15 cellular contexts compared by ENCODE assay signal in the genomic region with DNA sequence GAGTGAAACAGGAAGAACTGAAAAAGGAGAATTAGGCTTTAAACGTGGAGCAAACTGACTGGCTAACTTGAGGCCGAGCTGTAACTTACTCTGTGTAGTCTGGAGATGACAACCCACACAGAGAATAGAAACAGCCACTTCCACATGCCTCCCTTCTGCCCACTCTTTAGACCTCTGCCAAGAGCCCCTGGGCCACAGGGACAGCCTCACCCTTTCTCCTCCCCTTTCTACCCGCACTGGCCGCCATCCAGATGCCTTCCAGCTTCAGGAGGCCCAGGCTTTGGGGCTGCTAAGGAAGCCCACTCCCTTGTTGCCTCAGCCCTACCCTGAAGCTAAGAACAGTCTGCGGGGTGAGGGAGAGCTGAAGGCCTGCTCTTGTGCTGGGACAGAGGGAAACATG. TPM values are rescaled to one million over a fixed set of nuclear protein-coding genes. Genes with fewer than 3 reads are reported as not detected.
DNase-seq lines count a peak whose midpoint lies in the region; ATAC-seq and TF ChIP-seq lines count a peak whose summit lies in the region.
"Had no signal": no experiment of that assay in that cellular context is flagged by ENCODE, and none has a peak within 500 bp of the region (broad histone marks: within the 10 kb centered on the region; RNA-seq: fewer than 3 reads in every experiment).

No MANE protein-coding gene starts in this region.

- H3K4me2 ChIP-seq in IMR-90 (ENCODE audit: low read depth, low read length), result no peak overlapping the region
- H3K4me2 ChIP-seq in smooth muscle cell, result peak overlapping the region; percentile 2
- H3K4me2 ChIP-seq: KMS-11 had no signal

- peak overlapping the region; percentile 71 for H2AK9ac ChIP-seq in IMR-90 (replicated peaks; ENCODE audit: low read depth, low read length, poor library complexity)

- peaks cover 68% of the 10 kb centered on the region for H3K4me1 Mint-ChIP-seq in activated B cell treated with CpG ODN at 0.5 μM for 24 hours
- peaks cover 77% of the 10 kb centered on the region for H3K4me1 Mint-ChIP-seq in endothelial cell (ENCODE audit: unreplicated experiment)

- H2AFZ ChIP-seq in IMR-90 (replicated peaks; ENCODE audit: low read length, poor library complexity) (no peak overlapping the region), smooth muscle cell (ENCODE audit: low read depth) (no peak overlapping the region)

- H3K27ac ChIP-seq in IMR-90 (ENCODE audit: insufficient read depth, low read length) (no peak overlapping the region), heart right ventricle (peak overlapping the region in 7 of 10 donors; percentile 7 to 70 (median 38)), smooth muscle cell (ENCODE audit: low read depth) (peak overlapping the region; percentile 48)
- H3K27ac ChIP-seq: KMS-11 had no signal

- H2BK20ac ChIP-seq in IMR-90 (ENCODE audit: low read depth, low read length), result peak overlapping the region; percentile 23

- WGBS in IMR-90 (ENCODE audit: extremely low coverage in 2 of 2, insufficient read length in 1 of 2), 2 experiments, result no CpG with 5 or more reads among the region's 5 CpGs
- 45 to 50% methylated on average over 5 of the region's 5 CpGs for WGBS in heart right ventricle, 2 donors
- WGBS in smooth muscle cell (ENCODE audit: low lambda C conversion rate), result 32% methylated on average over 5 of the region's 5 CpGs

- no peak overlapping the region for H3K18ac ChIP-seq in IMR-90 (ENCODE audit: low read depth, low read length)

- BruUV-seq in IMR-90 (replicated peaks; lab: Mats Ljungman, UMichigan), result no TSS peak

- H3K27me3 Mint-ChIP-seq in activated B cell treated with CpG ODN at 0.5 μM for 24 hours (no peaks in the 10 kb centered on the region), endothelial cell (ENCODE audit: unreplicated experiment) (peaks cover 7% of the 10 kb centered on the region)

- H3K27ac Mint-ChIP-seq in activated B cell treated with CpG ODN at 0.5 μM for 24 hours (no peak overlapping the region), endothelial cell (ENCODE audit: unreplicated experiment) (no peak overlapping the region)
- H3K27ac Mint-ChIP-seq: activated CD8-positive, alpha-beta T cell treated with anti-CD3 and anti-CD28 coated beads, Interleukin-2, amount 10 ng/mL, durations not matched to agents 7 days and 5 days; progenitor cell of endocrine pancreas had no signal

- TF ChIP-seq POLR2A in IMR-90 (IDR thresholded peaks at IDR 0.05; ENCODE audit: low read depth, low read length), result no peak

- no peak for DNase-seq in IMR-90
- no peak for DNase-seq in activated B cell treated with CpG ODN at 0.5 μM for 24 hours
- no peak for DNase-seq in heart right ventricle
- no peak for DNase-seq in smooth muscle cell (lab: John Stamatoyannopoulos, UW; ENCODE audit: unreplicated experiment)
- no peak for DNase-seq in COLO668 (lab: John Stamatoyannopoulos, UW; ENCODE audit: unreplicated experiment)
- no peak for DNase-seq in activated CD4-positive, alpha-beta T cell treated with anti-CD3 and anti-CD28 coated beads, Interleukin-2, amount 50 U/mL, for 4 hours
- no peak for DNase-seq in endothelial cell (ENCODE audit: low spot score)
- DNase-seq: activated CD8-positive, alpha-beta T cell treated with anti-CD3 and anti-CD28 coated beads, Interleukin-2, amount 10 ng/mL, durations not matched to agents 7 days and 5 days; activated naive CD4-positive, alpha-beta T cell treated with anti-CD3 and anti-CD28 coated beads, Interleukin-2, amount 50 U/mL, for 16 hours; HCEC 1CT; mesendoderm; PC-3 had no signal

- H3K14ac ChIP-seq in IMR-90 (replicated peaks; ENCODE audit: low read depth, low read length), result no peak overlapping the region

- no peak overlapping the region for H3K56ac ChIP-seq in IMR-90 (ENCODE audit: extremely low read depth, insufficient read depth, low read length)

- H2AK5ac ChIP-seq in IMR-90 (ENCODE audit: low read depth, low read length), result no peak overlapping the region

- H4K20me1 ChIP-seq in IMR-90 (ENCODE audit: insufficient read depth, low read length), result peaks cover 5% of the 10 kb centered on the region; the same call in 1 of the 2 replicates
- H4K20me1 ChIP-seq in smooth muscle cell (ENCODE audit: low read depth), result no peaks in the 10 kb centered on the region

- intact Hi-C loops in IMR-90 (cut with micrococcal nuclease) (no loop called here), activated B cell treated with CpG ODN at 0.5 μM for 24 hours (cut with micrococcal nuclease) (no loop called here), heart right ventricle (cut with DNase I) (no loop called here)

- H4K8ac ChIP-seq in IMR-90 (ENCODE audit: low read depth in 2 of 2, low read length in 2 of 2), result no peak overlapping the region; a peak in 1 of 4 replicates

- peaks cover 8% of the 10 kb centered on the region; the same call in 1 of the 2 replicates for H3K36me3 ChIP-seq in IMR-90 (ENCODE audit: control insufficient read depth, insufficient read depth, low read length)
- H3K36me3 ChIP-seq in heart right ventricle, result peaks cover 0 to 60% (median 9%) of the 10 kb centered on the region in 9 donors
- no peaks in the 10 kb centered on the region for H3K36me3 ChIP-seq in smooth muscle cell (ENCODE audit: low read depth)

- in situ Hi-C loops in IMR-90 (cut with MboI; ENCODE audit: low sequenced_read_pairs), result no loop called here

- H3K9me3 ChIP-seq in IMR-90 (ENCODE audit: control insufficient read depth, insufficient read depth, low read length) (no peaks in the 10 kb centered on the region), heart right ventricle (no peaks in the 10 kb centered on the region), smooth muscle cell (replicated peaks; ENCODE audit: low read depth) (no peaks in the 10 kb centered on the region)

- H3K27me3 ChIP-seq in IMR-90 (ENCODE audit: control insufficient read depth, insufficient read depth, low read length), result no peaks in the 10 kb centered on the region
- H3K27me3 ChIP-seq in heart right ventricle, result no peaks in the 10 kb centered on the region
- no peaks in the 10 kb centered on the region for H3K27me3 ChIP-seq in smooth muscle cell (ENCODE audit: low read depth)

- no peak overlapping the region for H2BK15ac ChIP-seq in IMR-90 (ENCODE audit: low read depth, low read length)

- H3K9me3 Mint-ChIP-seq in activated B cell treated with CpG ODN at 0.5 μM for 24 hours (no peaks in the 10 kb centered on the region), endothelial cell (ENCODE audit: unreplicated experiment) (no peaks in the 10 kb centered on the region)

- H3K4ac ChIP-seq in IMR-90 (ENCODE audit: low read depth, low read length), result no peak overlapping the region

- POLR2A ChIA-PET in IMR-90 (lab: Charles Lee; ENCODE audit: unreplicated experiment) (no interaction called here), activated B cell treated with CpG ODN at 0.5 μM for 24 hours (lab: Charles Lee) (interaction anchor here (0.6 to 1.3 kb wide), 4 partner anchors 21 to 193 kb away, joined by 4 to 5 read pairs (median 4); no protein-coding TSS in a partner anchor)

- peaks cover 64% of the 10 kb centered on the region for H3K79me2 ChIP-seq in smooth muscle cell (ENCODE audit: low read depth)

- CTCF ChIA-PET in IMR-90 (lab: Yijun Ruan, JAX) (no interaction called here), activated B cell treated with CpG ODN at 0.5 μM for 24 hours (lab: Charles Lee) (interaction anchor here (0.8 to 1.0 kb wide), 2 partner anchors 25 to 380 kb away, joined by 3 read pairs; no protein-coding TSS in a partner anchor)

- H2BK5ac ChIP-seq in IMR-90 (ENCODE audit: low read depth, low read length, poor library complexity, severe bottlenecking), result no peak overlapping the region

- H3K23ac ChIP-seq in IMR-90 (ENCODE audit: low read depth, low read length), result no peak overlapping the region

- H3K4me3 ChIP-seq in IMR-90 (ENCODE audit: insufficient read depth, low read depth, low read length) (no peak overlapping the region), heart right ventricle (peak overlapping the region in 1 of 10 donors; percentile 5), smooth muscle cell (no peak overlapping the region)

- H2BK120ac ChIP-seq in IMR-90 (ENCODE audit: low read depth, low read length), result no peak overlapping the region

- ATAC-seq in IMR-90 (ENCODE audit: low read depth) (no peak), activated B cell treated with CpG ODN at 0.5 μM for 24 hours (ENCODE audit: low read depth) (peak; percentile 29), heart right ventricle (peak; percentile 14 to 55 (median 28)), HG03521 (IDR thresholded peaks at IDR 0.05; ENCODE audit: unreplicated experiment) (no peak)
- ATAC-seq: PC-3 had no signal

- H3K4me1 ChIP-seq in IMR-90 (ENCODE audit: control insufficient read depth, insufficient read depth, low read length) (peaks cover 18% of the 10 kb centered on the region), heart right ventricle (peaks cover 22 to 100% (median 98%) of the 10 kb centered on the region in 9 donors), smooth muscle cell (ENCODE audit: low read depth) (peaks cover 14% of the 10 kb centered on the region)

- dilution Hi-C loops in IMR-90 (cut with HindIII; ENCODE audit: low sequenced_read_pairs, unreplicated experiment), result no loop called here

- H3K9ac ChIP-seq in IMR-90 (ENCODE audit: low read depth, low read length) (no peak overlapping the region), smooth muscle cell (ENCODE audit: low read depth) (peak overlapping the region; percentile 41)
- H3K9ac ChIP-seq: KMS-11 had no signal

- peaks cover 8% of the 10 kb centered on the region for H3K36me3 Mint-ChIP-seq in activated B cell treated with CpG ODN at 0.5 μM for 24 hours (ENCODE audit: low read depth)
- H3K36me3 Mint-ChIP-seq in endothelial cell (ENCODE audit: low read depth, unreplicated experiment), result peaks cover 48% of the 10 kb centered on the region

- peaks cover 21% of the 10 kb centered on the region for H3K9me1 ChIP-seq in IMR-90 (ENCODE audit: insufficient read depth, low read length)

- no peak for TF ChIP-seq RAD21 in IMR-90 (IDR thresholded peaks at IDR 0.05; ENCODE audit: low read length)

- H3K4me3 Mint-ChIP-seq in activated B cell treated with CpG ODN at 0.5 μM for 24 hours (no peak overlapping the region), endothelial cell (ENCODE audit: unreplicated experiment) (no peak overlapping the region)
- H3K4me3 Mint-ChIP-seq: activated CD8-positive, alpha-beta T cell treated with anti-CD3 and anti-CD28 coated beads, Interleukin-2, amount 10 ng/mL, durations not matched to agents 7 days and 5 days had no signal

- H4K91ac ChIP-seq in IMR-90 (ENCODE audit: insufficient read depth, low read depth, low read length), result no peak overlapping the region

- H4K5ac ChIP-seq in IMR-90 (ENCODE audit: low read depth, low read length), result no peak overlapping the region

- H3K79me1 ChIP-seq in IMR-90 (ENCODE audit: low read depth in 1 of 2, low read length in 2 of 2), result peaks cover 27 to 88% of the 10 kb centered on the region in 2 experiments

- peaks cover 8% of the 10 kb centered on the region for H3F3A ChIP-seq in smooth muscle cell (ENCODE audit: low read depth)

- TF ChIP-seq CTCF in IMR-90 (conservative IDR thresholded peaks at IDR 0.05; ENCODE audit: low read depth, low read length) (no peak), activated B cell treated with CpG ODN at 0.5 μM for 24 hours (IDR thresholded peaks at IDR 0.05) (no peak), heart right ventricle (IDR thresholded peaks at IDR 0.05) (no peak), smooth muscle cell (IDR thresholded peaks at IDR 0.05; ENCODE audit: borderline replicate concordance, insufficient read depth, poor library complexity, severe bottlenecking) (no peak), endothelial cell (IDR thresholded peaks at IDR 0.05; ENCODE audit: unreplicated experiment) (no peak)

RNA-seq across cellular contexts. Expression of a gene that starts 6.8 kb away (rescaled TPM):
- total RNA-seq in IMR-90 (2012; rRNA removed) (6.6 and 7.5 TPM in 2 replicates), activated B cell treated with CpG ODN at 0.5 μM for 24 hours (23.7 and 26.0 TPM in 2 replicates), heart right ventricle (10 to 100 TPM; 30.4 to 71.1 (median 37.2) TPM), smooth muscle cell (10.9 and 15.4 TPM in 2 replicates), endothelial cell (ENCODE audit: unreplicated experiment) (114 TPM)
- polyA plus RNA-seq in IMR-90 (2012; rRNA removed) (7.7 and 8.3 TPM in 2 replicates), heart right ventricle (10 to 100 TPM; 10.6 to 11.9 TPM), smooth muscle cell (5.6 and 6.1 TPM in 2 replicates)
- 2.2 and 2.4 TPM in 2 replicates for polyA plus RNA-seq in IMR-90 (2012; cell fraction: cytosol; rRNA removed)
- 2.2 and 3.0 TPM in 2 replicates for polyA plus RNA-seq in IMR-90 (2012; cell fraction: nucleus; rRNA removed; ENCODE audit: low replicate concordance)

Comparison
In these comparisons a context has a peak if more than half of its experiments do, and no peak if none do; other contexts are left out.
1. ATAC-seq: peak in activated B cell treated with CpG ODN at 0.5 μM for 24 hours (single experiment) and heart right ventricle (8 of 8); none in IMR-90 (single experiment) and HG03521 (single experiment).